Comparison of ENCODE assay signal across 14 cellular contexts in the genomic region with DNA sequence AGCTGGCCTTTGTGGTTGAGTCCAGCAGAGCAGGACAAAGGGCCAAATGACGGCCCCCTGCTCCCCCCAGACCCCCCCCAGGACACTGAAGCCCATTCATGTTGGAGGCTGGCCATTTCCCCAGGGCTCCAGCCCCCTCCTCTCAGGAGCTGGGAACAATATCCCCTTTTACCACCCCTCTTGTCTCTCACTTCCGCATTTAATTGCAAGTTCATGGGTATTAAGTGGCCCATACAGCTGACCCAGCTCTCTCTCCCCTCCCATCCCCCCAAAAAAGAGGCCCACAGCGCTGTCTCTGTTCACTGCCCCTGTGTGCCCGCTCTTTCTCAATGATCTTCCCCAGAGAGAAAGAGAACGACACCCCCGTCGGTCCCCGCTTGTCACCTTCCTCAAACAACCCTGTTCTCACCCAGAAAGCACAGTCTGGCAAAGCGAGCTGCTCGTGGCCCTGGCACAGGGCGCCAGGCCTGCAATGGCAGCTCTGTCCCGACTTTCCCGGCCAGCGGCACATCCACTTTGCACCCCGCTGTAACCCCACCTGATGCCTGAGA. TPM values are rescaled to one million over a fixed set of nuclear protein-coding genes. Genes with fewer than 3 reads are reported as not detected.
A peak's percentile ranks its signal among the peaks of the same experiment; 100 is the strongest.
DNase-seq lines count a peak whose midpoint lies in the region; ATAC-seq, FAIRE-seq and TF ChIP-seq lines count a peak whose summit lies in the region.
"Had no signal": no experiment of that assay in that cellular context is flagged by ENCODE, and none has a peak within 500 bp of the region (broad histone marks: within the 10 kb centered on the region; RNA-seq: fewer than 3 reads in every experiment).

No MANE protein-coding gene starts in this region.

- H3K4me2 ChIP-seq in GM23338 = 0 out of 2 replicates have a peak overlapping the region, but pooled peaks have one; percentile 26

- peaks cover 7% of the 10 kb centered on the region for H3K27me3 Mint-ChIP-seq in GM23338 (ENCODE audit: insufficient read depth, low read depth, poor library complexity)
- H3K27me3 Mint-ChIP-seq in activated T-helper 17 cell treated with anti-CD3 and anti-CD28 coated beads, Interleukin-2, amount 50 U/mL, for 72 hours = no peaks in the 10 kb centered on the region
- peaks cover 7% of the 10 kb centered on the region for H3K27me3 Mint-ChIP-seq in Caco-2 (ENCODE audit: insufficient read depth, unreplicated experiment)

- H3K36me3 ChIP-seq in GM23338 (ENCODE audit: insufficient read depth) = no peaks in the 10 kb centered on the region
- no peaks in the 10 kb centered on the region for H3K36me3 ChIP-seq in pancreas
- no peaks in the 10 kb centered on the region for H3K36me3 ChIP-seq in Caco-2 (ENCODE audit: control insufficient read depth, insufficient read depth, low read length)

- H3K36me3 Mint-ChIP-seq in GM23338 (ENCODE audit: low read depth) (no peaks in the 10 kb centered on the region), Caco-2 (ENCODE audit: insufficient read depth, unreplicated experiment) (no peaks in the 10 kb centered on the region)
- peaks cover 10% of the 10 kb centered on the region for H3K36me3 Mint-ChIP-seq in activated T-helper 17 cell treated with anti-CD3 and anti-CD28 coated beads, Interleukin-2, amount 50 U/mL, for 72 hours (ENCODE audit: low read depth)

- no peaks in the 10 kb centered on the region for H3F3A ChIP-seq in GM23338 (replicated peaks; ENCODE audit: low read depth)

- H3K27ac Mint-ChIP-seq in GM23338 = 0 out of 2 replicates have a peak overlapping the region, but pooled peaks have one; percentile 32
- H3K27ac Mint-ChIP-seq in activated T-helper 17 cell treated with anti-CD3 and anti-CD28 coated beads, Interleukin-2, amount 50 U/mL, for 72 hours = peak overlapping the region; percentile 72
- no peak overlapping the region for H3K27ac Mint-ChIP-seq in Caco-2 (ENCODE audit: unreplicated experiment)

- H3K4me1 ChIP-seq in GM23338 (ENCODE audit: insufficient read depth) (peaks cover 21% of the 10 kb centered on the region), pancreas (no peaks in the 10 kb centered on the region), Caco-2 (no peaks in the 10 kb centered on the region)

- no peaks in the 10 kb centered on the region for H3K9me2 ChIP-seq in GM23338 (ENCODE audit: insufficient read depth)

- H3K27ac ChIP-seq in GM23338 (ENCODE audit: low read depth) (0 out of 2 replicates have a peak overlapping the region, but pooled peaks have one; percentile 55), pancreas (no peak overlapping the region)

- no peaks in the 10 kb centered on the region for H4K20me1 ChIP-seq in GM23338 (replicated peaks; ENCODE audit: insufficient read depth)

- H3K9me3 Mint-ChIP-seq in GM23338 (no peaks in the 10 kb centered on the region), Caco-2 (ENCODE audit: unreplicated experiment) (no peaks in the 10 kb centered on the region)
- no peaks in the 10 kb centered on the region for H3K9me3 Mint-ChIP-seq in activated T-helper 17 cell treated with anti-CD3 and anti-CD28 coated beads, Interleukin-2, amount 50 U/mL, for 72 hours

- H3K9me3 ChIP-seq in pancreas = no peaks in the 10 kb centered on the region
- H3K9me3 ChIP-seq in Caco-2 = no peaks in the 10 kb centered on the region

- H3K27me3 ChIP-seq in GM23338 (ENCODE audit: insufficient read depth) (no peaks in the 10 kb centered on the region), pancreas (peaks cover 0 to 4% (median 0%) of the 10 kb centered on the region in 4 donors), Caco-2 (replicated peaks; ENCODE audit: control insufficient read depth, insufficient read depth, low read length) (no peaks in the 10 kb centered on the region; the same call in none of the 2 replicates)

- H3K79me2 ChIP-seq in GM23338 (replicated peaks; ENCODE audit: insufficient read depth) = no peaks in the 10 kb centered on the region

- ATAC-seq in GM23338 = peak; percentile 19
- no peak for ATAC-seq in activated T-helper 17 cell treated with anti-CD3 and anti-CD28 coated beads, Interleukin-2, amount 50 U/mL, for 72 hours (replicated peaks)
- ATAC-seq in left ventricle myocardium superior = peak; percentile 68
- peak in 3 of 4 donors; percentile 31 to 79 (median 67) for ATAC-seq in pancreas
- ATAC-seq in GM19452 (IDR thresholded peaks at IDR 0.05; ENCODE audit: unreplicated experiment) = no peak
- no peak for ATAC-seq in HG03175 (IDR thresholded peaks at IDR 0.05; ENCODE audit: unreplicated experiment)

- POLR2A ChIA-PET in Caco-2 (lab: Charles Lee) = interaction anchor here (0.6 kb wide), 1 partner anchor 124 kb away, joined by 4 read pairs; a partner anchor contains a TSS

- H3K4me3 Mint-ChIP-seq in GM23338 (no peak overlapping the region), Caco-2 (ENCODE audit: unreplicated experiment) (no peak overlapping the region)
- no peak overlapping the region for H3K4me3 Mint-ChIP-seq in activated T-helper 17 cell treated with anti-CD3 and anti-CD28 coated beads, Interleukin-2, amount 50 U/mL, for 72 hours

- H3K4me3 ChIP-seq in GM23338 = no peak overlapping the region
- no peak overlapping the region for H3K4me3 ChIP-seq in pancreas
- H3K4me3 ChIP-seq in Caco-2 (ENCODE audit: low read depth, low read length) = no peak overlapping the region

- no peak for DNase-seq in GM23338 (ENCODE audit: low spot score)
- peak; percentile 51 for DNase-seq in left ventricle myocardium superior
- DNase-seq in pancreas = peak in 2 of 6 donors; percentile 41 to 43
- no peak for DNase-seq in Caco-2
- no peak for DNase-seq in AG20443 (ENCODE audit: low spot score)
- DNase-seq: activated CD4-positive, alpha-beta T cell treated with anti-CD3 and anti-CD28 coated beads for 4 hours; amniotic stem cell; DMS153; NCI-H1092 treated with DMSO at 0.1 percent for 48 hours; stimulated activated CD4-positive, alpha-beta T cell treated with anti-CD3 and anti-CD28 coated beads, Interleukin-1b, Interleukin-23, amount 100 ng/mL, for 48 hours had no signal

- peak overlapping the region; percentile 56 for H2AFZ ChIP-seq in GM23338

- TF ChIP-seq CTCF in GM23338 (conservative IDR thresholded peaks at IDR 0.05; ENCODE audit: low read depth in 2 of 2) (no peak), pancreas (IDR thresholded peaks at IDR 0.05) (no peak), Caco-2 (IDR thresholded peaks at IDR 0.05; ENCODE audit: insufficient read depth in 1 of 2, low read depth in 1 of 2, low read length in 1 of 2, severe bottlenecking in 1 of 2, unreplicated experiment in 1 of 2) (no peak)

- intact Hi-C loops in left ventricle myocardium superior (cut with micrococcal nuclease) (no loop called here), pancreas (cut with DNase I) (no loop called here), Caco-2 (cut with micrococcal nuclease; ENCODE audit: unreplicated experiment) (no loop called here)

- CTCF ChIA-PET in Caco-2 (lab: Charles Lee) = interaction anchor here (1.6 kb wide), 1 partner anchor 140 kb away, joined by 3 read pairs; no protein-coding TSS in a partner anchor

- FAIRE-seq in pancreas (lab: Jason Lieb, UNC) = no peak
- FAIRE-seq: GM18507 had no signal

- BruUV-seq in Caco-2 (replicated peaks; lab: Mats Ljungman, UMichigan) = no TSS peak

- H3K4me1 Mint-ChIP-seq in GM23338 (peaks cover 42% of the 10 kb centered on the region), Caco-2 (ENCODE audit: low read depth, unreplicated experiment) (peaks cover 7% of the 10 kb centered on the region)
- H3K4me1 Mint-ChIP-seq in activated T-helper 17 cell treated with anti-CD3 and anti-CD28 coated beads, Interleukin-2, amount 50 U/mL, for 72 hours = peaks cover 54% of the 10 kb centered on the region

- 78 to 87% methylated on average over 15 of the region's 15 CpGs for WGBS in pancreas, 2 donors

TF ChIP-seq in GM23338, 12 proteins besides CTCF, POLR2A, EP300 and RAD21 (continues in another document):
- TF ChIP-seq NANOG (IDR thresholded peaks at IDR 0.05; ENCODE audit: borderline replicate concordance) (no peak), EZH2 (IDR thresholded peaks at IDR 0.05; ENCODE audit: low read depth, unreplicated experiment) (no peak), ZNF114 (CRISPR knock-in tag; IDR thresholded peaks at IDR 0.05) (no peak), CREB1 (CRISPR knock-in tag; IDR thresholded peaks at IDR 0.05; ENCODE audit: low read depth) (no peak), ZNF331 (CRISPR knock-in tag; IDR thresholded peaks at IDR 0.05; ENCODE audit: low read depth) (no peak)
- TF ChIP-seq, protein P1, sequence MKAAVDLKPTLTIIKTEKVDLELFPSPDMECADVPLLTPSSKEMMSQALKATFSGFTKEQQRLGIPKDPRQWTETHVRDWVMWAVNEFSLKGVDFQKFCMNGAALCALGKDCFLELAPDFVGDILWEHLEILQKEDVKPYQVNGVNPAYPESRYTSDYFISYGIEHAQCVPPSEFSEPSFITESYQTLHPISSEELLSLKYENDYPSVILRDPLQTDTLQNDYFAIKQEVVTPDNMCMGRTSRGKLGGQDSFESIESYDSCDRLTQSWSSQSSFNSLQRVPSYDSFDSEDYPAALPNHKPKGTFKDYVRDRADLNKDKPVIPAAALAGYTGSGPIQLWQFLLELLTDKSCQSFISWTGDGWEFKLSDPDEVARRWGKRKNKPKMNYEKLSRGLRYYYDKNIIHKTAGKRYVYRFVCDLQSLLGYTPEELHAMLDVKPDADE (IDR thresholded peaks at IDR 0.05) = no peak

RNA-seq across cellular contexts. Expression of a gene that starts 30.4 kb away (rescaled TPM):
- 7.8 and 10.3 TPM in 2 replicates for total RNA-seq in GM23338 (2014; rRNA removed; shearing (Covaris generic))
- polyA plus RNA-seq in GM23338 (2016; fragmentation: Nextera tagmentation; extraction: Ambion mirVana) (2.4 and 2.6 TPM in 2 replicates), pancreas (10 to 100 TPM in 1 of 2 donors, 1 to 10 TPM in 1; 6.9 to 10.9 TPM)
- 100 to 1,000 TPM in 1 of 2 donors, 10 to 100 TPM in 1; 96.1 to 111 TPM for total RNA-seq in activated T-helper 17 cell treated with anti-CD3 and anti-CD28 coated beads, Interleukin-2, amount 50 U/mL, for 72 hours
- total RNA-seq in left ventricle myocardium superior (8.3 TPM), pancreas (10 to 100 TPM in 1 of 6 donors, 1 to 10 TPM in 5; 1.5 to 13.2 (median 4.6) TPM), Caco-2 (2022) (7.7 and 9.5 TPM in 2 replicates)

Comparison
In these comparisons a context has a peak if more than half of its experiments do, and no peak if none do; other contexts are left out.
1. ATAC-seq: peak in GM23338 (single experiment), left ventricle myocardium superior (single experiment) and pancreas (3 of 4); none in activated T-helper 17 cell treated with anti-CD3 and anti-CD28 coated beads, Interleukin-2, amount 50 U/mL, for 72 hours (single experiment), GM19452 (single experiment) and HG03175 (single experiment).